Comparison of ENCODE assay signal across 25 cellular contexts in genomic region chr13:44744880-44745633, GRCh38.
DNase-seq lines count a peak whose midpoint lies in the region; ATAC-seq and TF ChIP-seq lines count a peak whose summit lies in the region.
"Had no signal": no experiment of that assay in that cellular context is flagged by ENCODE, and none has a peak within 500 bp of the region (broad histone marks: within the 10 kb centered on the region; RNA-seq: fewer than 3 reads in every experiment).

No MANE protein-coding gene starts in this region.

- peaks cover 4% of the 10 kb centered on the region for H3K9me3 ChIP-seq in mammary epithelial cell (replicated peaks; ENCODE audit: insufficient read depth, low read length)

- no peak overlapping the region for H3K4me3 Mint-ChIP-seq in T-cell

- dilution Hi-C loops in mammary epithelial cell (cut with HindIII; ENCODE audit: low sequenced_read_pairs), result no loop called here

- no peaks in the 10 kb centered on the region for H3K36me3 ChIP-seq in mammary epithelial cell (ENCODE audit: insufficient read depth, low read length)
- H3K36me3 ChIP-seq: MG63 had no signal

- H3K4me2 ChIP-seq in mammary epithelial cell (ENCODE audit: insufficient read depth, low read depth, low read length), result peak overlapping the region; percentile 42

- H3K27ac ChIP-seq in mammary epithelial cell (ENCODE audit: insufficient read depth, low read depth, low read length), result peak overlapping the region; percentile 87

- peak overlapping the region; percentile 62 for H3K9ac ChIP-seq in mammary epithelial cell (ENCODE audit: insufficient read depth, low read length)

- no peaks in the 10 kb centered on the region for H3K4me1 Mint-ChIP-seq in T-cell

- DNase-seq in Right ventricle myocardium inferior (ENCODE audit: missing footprints), result no peak
- DNase-seq in cardiac septum (ENCODE audit: low spot score), result no peak
- peak; percentile 99 for DNase-seq in mammary epithelial cell
- DNase-seq in left ventricle myocardium superior, result no peak
- no peak for DNase-seq in superior temporal gyrus (ENCODE audit: extremely low spot score)
- DNase-seq in NCI-H2171 treated with DMSO at 0.1 percent for 48 hours (lab: John Stamatoyannopoulos, UW), result no peak
- DNase-seq in T-cell, result no peak
- DNase-seq: 8988T; ACHN; Calu3; DMS79 treated with DMSO at 0.1 percent for 48 hours; GF-D8; KBM-7; MG63; NCI-H1105 treated with DMSO at 0.1 percent for 48 hours; NCI-H146; NCI-H1930; NCI-H2107; NCI-H446; NCI-H524 treated with DMSO at 0.1 percent for 48 hours; NCI-H774; NK-92 treated with Interleukin-12 subunit alpha and Interleukin-12 subunit beta, amount 100 ng/mL, for 24 hours; PC-3; SHP77 treated with DMSO at 0.1 percent for 48 hours had no signal

- H3K4me1 ChIP-seq in mammary epithelial cell (ENCODE audit: insufficient read depth, low read length), result peaks cover 25% of the 10 kb centered on the region

- peaks cover 0 to 7% (median 0%) of the 10 kb centered on the region in 3 donors for H3K9me3 Mint-ChIP-seq in T-cell

- no peak for TF ChIP-seq CTCF in mammary epithelial cell (conservative IDR thresholded peaks at IDR 0.05 in 1 of 2, IDR thresholded peaks at IDR 0.05 in 1 of 2; ENCODE audit: extremely low read depth in 1 of 2, insufficient read depth in 1 of 2, low read depth in 1 of 2, low read length in 2 of 2)

- H3K27me3 Mint-ChIP-seq in T-cell, result peaks cover 4 to 6% of the 10 kb centered on the region in 2 donors

- intact Hi-C loops in Right ventricle myocardium inferior (cut with DNase I) (no loop called here), cardiac septum (cut with DNase I) (no loop called here), mammary epithelial cell (cut with micrococcal nuclease) (loop anchor here (1.0 kb wide), 1 partner anchor 31 kb away; no protein-coding TSS in a partner anchor), left ventricle myocardium superior (cut with micrococcal nuclease) (no loop called here)

- H3K27ac Mint-ChIP-seq in T-cell, result no peak overlapping the region

- no peaks in the 10 kb centered on the region for H3K36me3 Mint-ChIP-seq in T-cell

- BruUV-seq in mammary epithelial cell (replicated peaks; lab: Mats Ljungman, UMichigan), result no TSS peak

- H3K79me2 ChIP-seq in mammary epithelial cell (ENCODE audit: insufficient read depth, low read length), result no peaks in the 10 kb centered on the region

- CTCF ChIA-PET in mammary epithelial cell (lab: Charles Lee; ENCODE audit: low non-redundant PET) (no interaction called here), T-cell (lab: Charles Lee) (no interaction called here)

- WGBS in mammary epithelial cell (ENCODE audit: low coverage, missing lambda C conversion rate), result 3% methylated on average over 10 of the region's 10 CpGs

- peak overlapping the region; percentile 65 for H2AFZ ChIP-seq in mammary epithelial cell (ENCODE audit: low read depth, low read length)

- POLR2A ChIA-PET in T-cell (lab: Charles Lee), result no interaction called here

- H4K20me1 ChIP-seq in mammary epithelial cell (ENCODE audit: insufficient read depth, low read length), result no peaks in the 10 kb centered on the region

- no peaks in the 10 kb centered on the region for H3K27me3 ChIP-seq in mammary epithelial cell (ENCODE audit: insufficient read depth, low read length)
- H3K27me3 ChIP-seq: MG63 had no signal

- ATAC-seq in Right ventricle myocardium inferior (peak; percentile 17), left ventricle myocardium superior (peak; percentile 37), T-cell (replicated peaks in 1 of 4) (no peak)
- ATAC-seq: HCT116, PC-3 had no signal

- in situ Hi-C loops in mammary epithelial cell (cut with MboI; ENCODE audit: low sequenced_read_pairs in 2 of 2), result no loop called here

- H3K4me3 ChIP-seq in mammary epithelial cell (replicated peaks in 1 of 3; ENCODE audit: insufficient read depth in 1 of 3, low read depth in 2 of 3, low read length in 3 of 3), result no peak overlapping the region
- H3K4me3 ChIP-seq: MG63 had no signal

Comparison
In these comparisons a context has a peak if more than half of its experiments do, and no peak if none do; other contexts are left out.
1. ATAC-seq: peak in Right ventricle myocardium inferior (single experiment) and left ventricle myocardium superior (single experiment); none in T-cell (0 of 4).